In the genomic region with DNA sequence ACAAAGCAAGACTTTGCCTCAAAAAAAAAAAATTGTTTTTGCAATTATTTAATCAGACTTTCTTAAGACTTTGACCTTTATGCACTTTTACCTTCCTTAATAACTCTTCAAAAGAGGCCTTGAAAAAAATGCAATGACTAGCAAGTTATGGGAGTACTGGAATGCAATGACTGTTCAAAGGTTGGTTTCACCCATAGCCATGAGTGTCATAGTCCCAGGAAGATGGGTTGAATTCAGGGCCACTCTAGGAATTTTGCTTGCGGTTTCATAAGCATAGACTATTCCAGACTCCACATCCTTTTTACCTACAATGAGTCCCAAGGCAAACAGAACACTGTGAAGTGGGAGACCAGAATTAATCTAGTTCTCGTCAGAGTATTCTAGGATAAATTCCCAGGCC, we compare ENCODE assay signal across 19 cellular contexts. TPM values are rescaled to one million over a fixed set of nuclear protein-coding genes. Genes with fewer than 3 reads are reported as not detected.
A peak's percentile ranks its signal among the peaks of the same experiment; 100 is the strongest.
DNase-seq lines count a peak whose midpoint lies in the region; ATAC-seq, FAIRE-seq and TF ChIP-seq lines count a peak whose summit lies in the region.
"Had no signal": no experiment of that assay in that cellular context is flagged by ENCODE, and none has a peak within 500 bp of the region (broad histone marks: within the 10 kb centered on the region; RNA-seq: fewer than 3 reads in every experiment).

No MANE protein-coding gene starts in this region.

- H4K20me1 ChIP-seq in astrocyte (ENCODE audit: insufficient read depth, low read length): no peaks in the 10 kb centered on the region

- H3K9ac ChIP-seq in astrocyte (ENCODE audit: low read length): no peak overlapping the region

- H3K4me3 Mint-ChIP-seq in Caco-2 (ENCODE audit: unreplicated experiment) (peak overlapping the region; percentile 30), astrocyte (ENCODE audit: unreplicated experiment) (no peak overlapping the region)
- H3K4me3 Mint-ChIP-seq: B cell; CD4-positive, alpha-beta memory T cell had no signal

- DNase-seq in Caco-2: peak; percentile 77 to 88
- DNase-seq in HT-29 (ENCODE audit: low spot score): peak; percentile 85
- peak; percentile 56 for DNase-seq in astrocyte (ENCODE audit: low read depth)
- DNase-seq in mucosa of descending colon: no peak
- no peak for DNase-seq in T-helper 1 cell
- DNase-seq in 8988T: no peak
- DNase-seq in BE2C: no peak
- DNase-seq: ACHN; CD4-positive, alpha-beta memory T cell; DND-41; NCI-H1436 treated with DMSO at 0.1 percent for 48 hours; NCI-H2081 treated with DMSO at 0.1 percent for 48 hours; NCI-H226; NCI-H526 had no signal

- H3K79me2 ChIP-seq in astrocyte (ENCODE audit: insufficient read depth, low read length): no peaks in the 10 kb centered on the region

- no peaks in the 10 kb centered on the region for H3K9me3 Mint-ChIP-seq in Caco-2 (ENCODE audit: unreplicated experiment)
- no peaks in the 10 kb centered on the region for H3K9me3 Mint-ChIP-seq in astrocyte (ENCODE audit: unreplicated experiment)
- H3K9me3 Mint-ChIP-seq: CD4-positive, alpha-beta memory T cell had no signal

- H3K36me3 ChIP-seq in Caco-2 (ENCODE audit: control insufficient read depth, insufficient read depth, low read length) (no peaks in the 10 kb centered on the region), astrocyte (ENCODE audit: insufficient read depth, low read length) (no peaks in the 10 kb centered on the region), mucosa of descending colon (ENCODE audit: low read depth) (no peaks in the 10 kb centered on the region), BE2C (no peaks in the 10 kb centered on the region; the same call in none of the 2 replicates)
- H3K36me3 ChIP-seq: SJSA1 had no signal

- CTCF ChIA-PET in Caco-2 (lab: Charles Lee): no interaction called here

- H3K4me1 ChIP-seq in Caco-2 (peaks cover 36% of the 10 kb centered on the region), astrocyte (ENCODE audit: insufficient read depth, low read length) (no peaks in the 10 kb centered on the region), mucosa of descending colon (ENCODE audit: low read depth) (no peaks in the 10 kb centered on the region), BE2C (no peaks in the 10 kb centered on the region)
- H3K4me1 ChIP-seq: SJSA1 had no signal

- H3K27me3 ChIP-seq in Caco-2 (replicated peaks; ENCODE audit: control insufficient read depth, insufficient read depth, low read length) (no peaks in the 10 kb centered on the region), astrocyte (ENCODE audit: insufficient read depth, low read length) (no peaks in the 10 kb centered on the region), BE2C (no peaks in the 10 kb centered on the region)
- H3K27me3 ChIP-seq: SJSA1 had no signal

- no TSS peak for BruUV-seq in Caco-2 (replicated peaks; lab: Mats Ljungman, UMichigan)

- peak overlapping the region; percentile 95 for H3K27ac Mint-ChIP-seq in Caco-2 (ENCODE audit: unreplicated experiment)
- H3K27ac Mint-ChIP-seq in astrocyte (ENCODE audit: unreplicated experiment): no peak overlapping the region
- H3K27ac Mint-ChIP-seq: B cell; CD4-positive, alpha-beta memory T cell had no signal

- H3K9me3 ChIP-seq in Caco-2 (0 out of 2 replicates have a peak, but pooled peaks cover 7% of the 10 kb centered on the region), astrocyte (ENCODE audit: insufficient read depth, low read depth, low read length) (no peaks in the 10 kb centered on the region), mucosa of descending colon (no peaks in the 10 kb centered on the region), BE2C (no peaks in the 10 kb centered on the region)
- H3K9me3 ChIP-seq: SJSA1 had no signal

- H3K27me3 Mint-ChIP-seq in Caco-2 (ENCODE audit: insufficient read depth, unreplicated experiment) (no peaks in the 10 kb centered on the region), astrocyte (ENCODE audit: low read depth, unreplicated experiment) (no peaks in the 10 kb centered on the region)
- H3K27me3 Mint-ChIP-seq: B cell had no signal

- peak; percentile 92 for ATAC-seq in mucosa of descending colon
- ATAC-seq in GM21515 (IDR thresholded peaks at IDR 0.05; ENCODE audit: unreplicated experiment): no peak

- H2AFZ ChIP-seq in astrocyte (ENCODE audit: low read depth, low read length): no peak overlapping the region

- H3K36me3 Mint-ChIP-seq in Caco-2 (ENCODE audit: insufficient read depth, unreplicated experiment): peaks cover 17% of the 10 kb centered on the region
- H3K36me3 Mint-ChIP-seq in astrocyte (ENCODE audit: low read depth, unreplicated experiment): no peaks in the 10 kb centered on the region
- H3K36me3 Mint-ChIP-seq: CD4-positive, alpha-beta memory T cell had no signal

- intact Hi-C loops in Caco-2 (cut with micrococcal nuclease; ENCODE audit: unreplicated experiment) (loop anchor here (1.0 kb wide), 3 partner anchors 16 to 249 kb away; partner anchors contain the start of gene DENND5B), mucosa of descending colon (cut with DNase I, micrococcal nuclease) (no loop called here)

- no peak overlapping the region for H3K27ac ChIP-seq in astrocyte (ENCODE audit: low read depth, low read length)
- H3K27ac ChIP-seq: SJSA1 had no signal

- no peak for FAIRE-seq in astrocyte (lab: Jason Lieb, UNC)
- FAIRE-seq: D721Med, H1 had no signal

- TF ChIP-seq CTCF in Caco-2 (IDR thresholded peaks at IDR 0.05; ENCODE audit: insufficient read depth in 1 of 2, low read depth in 1 of 2, low read length in 1 of 2, severe bottlenecking in 1 of 2, unreplicated experiment in 1 of 2) (no peak), astrocyte (IDR thresholded peaks at IDR 0.05; ENCODE audit: insufficient read depth, low read depth, low read length) (no peak), mucosa of descending colon (IDR thresholded peaks at IDR 0.05) (no peak), BE2C (IDR thresholded peaks at IDR 0.05; ENCODE audit: low read depth, low read length) (no peak)

- H3K4me3 ChIP-seq in Caco-2 (ENCODE audit: low read depth, low read length) (no peak overlapping the region), astrocyte (ENCODE audit: insufficient read depth, low read depth, low read length) (no peak overlapping the region), mucosa of descending colon (no peak overlapping the region), BE2C (ENCODE audit: low read depth, low read length) (no peak overlapping the region)
- H3K4me3 ChIP-seq: SJSA1 had no signal

- POLR2A ChIA-PET in Caco-2 (lab: Charles Lee): no interaction called here

- no peak overlapping the region for H3K4me2 ChIP-seq in astrocyte (ENCODE audit: low read length)

- H3K4me1 Mint-ChIP-seq in Caco-2 (ENCODE audit: low read depth, unreplicated experiment): peaks cover 11% of the 10 kb centered on the region
- H3K4me1 Mint-ChIP-seq in astrocyte (ENCODE audit: low read depth, unreplicated experiment): peaks cover 6% of the 10 kb centered on the region
- H3K4me1 Mint-ChIP-seq: CD4-positive, alpha-beta memory T cell had no signal

RNA-seq across cellular contexts. Expression of gene DENND5B, which starts 29.4 kb away (rescaled TPM):
- 34.9 and 36.0 TPM in 2 replicates for total RNA-seq in Caco-2 (2022)
- total RNA-seq in HT-29 (2014; rRNA removed; shearing (Covaris generic)): 25.1 and 28.3 TPM in 2 replicates
- 19.9 and 22.7 TPM in 2 replicates for total RNA-seq in astrocyte
- total RNA-seq in mucosa of descending colon: 10 to 100 TPM; 10.4 to 20.3 (median 12.8) TPM
- polyA plus RNA-seq in BE2C (2012; ENCODE audit: insufficient read depth, insufficient read length, low read depth): 5.4 TPM
- total RNA-seq: CD4-positive, alpha-beta memory T cell had no signal

RNA-seq across cellular contexts. Expression of gene ETFBKMT, which starts 39.2 kb away (rescaled TPM):
- total RNA-seq in Caco-2 (2022) (1.6 and 2.1 TPM in 2 replicates), astrocyte (2.1 and 2.2 TPM in 2 replicates), mucosa of descending colon (1 to 10 TPM; 5.6 to 7.0 (median 6.1) TPM)
- total RNA-seq in HT-29 (2014; rRNA removed; shearing (Covaris generic)): 0.08 and 1.1 TPM in 2 replicates
- 1.1 TPM for polyA plus RNA-seq in BE2C (2012; ENCODE audit: insufficient read depth, insufficient read length, low read depth)

Comparison
In these comparisons a context has a peak if more than half of its experiments do, and no peak if none do; other contexts are left out.
1. DNase-seq: peak in Caco-2 (2 of 2), HT-29 (single experiment) and astrocyte (single experiment); none in mucosa of descending colon (0 of 3), T-helper 1 cell (0 of 5), 8988T (single experiment) and BE2C (single experiment).